ENCODE assay signal across 37 cellular contexts in genomic region chrX:27838176-27838575, GRCh38. TPM values are rescaled to one million over a fixed set of nuclear protein-coding genes. Genes with fewer than 3 reads are reported as not detected.
"Had no signal": no experiment of that assay in that cellular context is flagged by ENCODE, and none has a peak within 500 bp of the region (broad histone marks: within the 10 kb centered on the region; RNA-seq: fewer than 3 reads in every experiment).

No MANE protein-coding gene starts in this region.

- H3K9me3 ChIP-seq: MG63 had no signal

- H3K4me3 ChIP-seq: MG63 had no signal

- H3K36me3 ChIP-seq: MG63 had no signal

- H3K9ac ChIP-seq: KMS-11 had no signal

- H3K4me2 ChIP-seq: KMS-11 had no signal

- DNase-seq: Karpas-422, Kasumi-1, KG1, MG63, MM.1S, MV-4-11, NCI-H1048, NCI-H1092, NCI-H1092 treated with DMSO at 0.1 percent for 48 hours, NCI-H1105, NCI-H1105 treated with DMSO at 0.1 percent for 48 hours, NCI-H1417, NCI-H1417 treated with DMSO at 0.1 percent for 48 hours, NCI-H1436, NCI-H1436 treated with DMSO at 0.1 percent for 48 hours, NCI-H146, NCI-H1694, NCI-H1694 treated with DMSO at 0.1 percent for 48 hours, NCI-H187, NCI-H187 treated with DMSO at 0.1 percent for 48 hours, NCI-H1930, NCI-H2029, NCI-H2029 treated with DMSO at 0.1 percent for 48 hours, NCI-H2081, NCI-H2081 treated with DMSO at 0.1 percent for 48 hours, NCI-H2107, NCI-H2171, NCI-H2171 treated with DMSO at 0.1 percent for 48 hours, NCI-H2227 treated with DMSO at 0.1 percent for 48 hours, NCI-H226, NCI-H345, NCI-H446, NCI-H446 treated with DMSO at 0.1 percent for 48 hours had no signal

- H3K27ac ChIP-seq: KMS-11 had no signal

- H3K27me3 ChIP-seq: MG63 had no signal

RNA-seq across cellular contexts. Expression of gene MAGEB10, which starts 30.4 kb away (rescaled TPM):
- total RNA-seq: LHCN-M2, MCF 10A, NCI-H460 had no signal
